9 cellular contexts compared by ENCODE assay signal in genomic region chr3:72336821-72337479, GRCh38.
DNase-seq lines count a peak whose midpoint lies in the region; ATAC-seq, FAIRE-seq and TF ChIP-seq lines count a peak whose summit lies in the region.
"Had no signal": no experiment of that assay in that cellular context is flagged by ENCODE, and none has a peak within 500 bp of the region (broad histone marks: within the 10 kb centered on the region; RNA-seq: fewer than 3 reads in every experiment).

No MANE protein-coding gene starts in this region.

- H3K4me3 ChIP-seq in HFF-Myc (replicated peaks; ENCODE audit: low read depth, low read length), result no peak overlapping the region
- H3K4me3 ChIP-seq in heart right ventricle, result peak overlapping the region in 2 of 10 donors; percentile 18 to 35
- H3K4me3 ChIP-seq in skeletal muscle satellite cell (ENCODE audit: low read length), result no peak overlapping the region

- no peaks in the 10 kb centered on the region for H3K27me3 ChIP-seq in heart right ventricle
- H3K27me3 ChIP-seq in skeletal muscle satellite cell (ENCODE audit: control insufficient read depth, insufficient read depth, low read length), result peaks cover 9% of the 10 kb centered on the region

- TF ChIP-seq CTCF in HFF-Myc (IDR thresholded peaks at IDR 0.05; ENCODE audit: low read depth, low read length, missing control alignments) (no peak), heart right ventricle (IDR thresholded peaks at IDR 0.05) (no peak)

- intact Hi-C loops in heart right ventricle (cut with DNase I), result loop anchor here in 1 of 10 donors (10.0 kb wide), 1 partner anchor 108 kb away; the partner anchor contains the start of gene RYBP

- 17 to 32% methylated on average over 24 of the region's 24 CpGs for WGBS in heart right ventricle, 2 donors

- no peaks in the 10 kb centered on the region for H3K36me3 ChIP-seq in heart right ventricle
- H3K36me3 ChIP-seq in skeletal muscle satellite cell (ENCODE audit: insufficient read depth, low read length), result no peaks in the 10 kb centered on the region

- H3K9ac ChIP-seq in skeletal muscle satellite cell (ENCODE audit: low read depth, low read length), result no peak overlapping the region
- H3K9ac ChIP-seq: KMS-11 had no signal

- H3K4me1 ChIP-seq in heart right ventricle (peaks cover 0 to 33% (median 15%) of the 10 kb centered on the region in 9 donors), skeletal muscle satellite cell (ENCODE audit: control insufficient read depth, insufficient read depth, low read length) (peaks cover 26% of the 10 kb centered on the region)

- DNase-seq in HFF-Myc (ENCODE audit: extremely low read depth, low read depth), result peak; percentile 75
- DNase-seq in heart right ventricle, result peak; percentile 87 to 89
- no peak for DNase-seq in NCI-H1930 (lab: John Stamatoyannopoulos, UW)
- no peak for DNase-seq in RCC 7860 (ENCODE audit: low spot score)

- H3K9me3 ChIP-seq in heart right ventricle, result no peaks in the 10 kb centered on the region
- H3K9me3 ChIP-seq in skeletal muscle satellite cell (replicated peaks; ENCODE audit: low read length), result peaks cover 12% of the 10 kb centered on the region

- peak overlapping the region in 2 of 10 donors; percentile 35 to 49 for H3K27ac ChIP-seq in heart right ventricle
- H3K27ac ChIP-seq: KMS-11 had no signal

- H3K4me2 ChIP-seq in skeletal muscle satellite cell (ENCODE audit: low read length), result peak overlapping the region; percentile 56
- H3K4me2 ChIP-seq: KMS-11 had no signal

- no peak for FAIRE-seq in RCC 7860 (lab: Jason Lieb, UNC)

- ATAC-seq in SK-N-SH treated with all-trans-retinoic acid at 6 μM for 48 hours, result peak; percentile 26
- ATAC-seq in heart right ventricle, result peak; percentile 84 to 98 (median 89)
- ATAC-seq in HG02884 (IDR thresholded peaks at IDR 0.05; ENCODE audit: unreplicated experiment), result no peak
- no peak for ATAC-seq in GM18873 (IDR thresholded peaks at IDR 0.05; ENCODE audit: low FRiP score, unreplicated experiment)

TF ChIP-seq in SK-N-SH treated with all-trans-retinoic acid at 6 μM for 48 hours, 23 proteins besides CTCF, POLR2A, EP300 and RAD21:
- TF ChIP-seq, protein P1, sequence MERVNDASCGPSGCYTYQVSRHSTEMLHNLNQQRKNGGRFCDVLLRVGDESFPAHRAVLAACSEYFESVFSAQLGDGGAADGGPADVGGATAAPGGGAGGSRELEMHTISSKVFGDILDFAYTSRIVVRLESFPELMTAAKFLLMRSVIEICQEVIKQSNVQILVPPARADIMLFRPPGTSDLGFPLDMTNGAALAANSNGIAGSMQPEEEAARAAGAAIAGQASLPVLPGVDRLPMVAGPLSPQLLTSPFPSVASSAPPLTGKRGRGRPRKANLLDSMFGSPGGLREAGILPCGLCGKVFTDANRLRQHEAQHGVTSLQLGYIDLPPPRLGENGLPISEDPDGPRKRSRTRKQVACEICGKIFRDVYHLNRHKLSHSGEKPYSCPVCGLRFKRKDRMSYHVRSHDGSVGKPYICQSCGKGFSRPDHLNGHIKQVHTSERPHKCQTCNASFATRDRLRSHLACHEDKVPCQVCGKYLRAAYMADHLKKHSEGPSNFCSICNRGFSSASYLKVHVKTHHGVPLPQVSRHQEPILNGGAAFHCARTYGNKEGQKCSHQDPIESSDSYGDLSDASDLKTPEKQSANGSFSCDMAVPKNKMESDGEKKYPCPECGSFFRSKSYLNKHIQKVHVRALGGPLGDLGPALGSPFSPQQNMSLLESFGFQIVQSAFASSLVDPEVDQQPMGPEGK (CRISPR knock-in tag; IDR thresholded peaks at IDR 0.05; ENCODE audit: borderline replicate concordance), result 0 out of 2 replicates have a peak, but pooled peaks have one; percentile 42
- no peak for TF ChIP-seq ZNF70 (CRISPR knock-in tag; IDR thresholded peaks at IDR 0.05)

Comparison
In these comparisons a context has a peak if more than half of its experiments do, and no peak if none do; other contexts are left out.
1. DNase-seq: peak in HFF-Myc (single experiment) and heart right ventricle (2 of 2); none in NCI-H1930 (0 of 2) and RCC 7860 (single experiment).
2. ATAC-seq: peak in SK-N-SH treated with all-trans-retinoic acid at 6 μM for 48 hours (single experiment) and heart right ventricle (8 of 8); none in HG02884 (single experiment) and GM18873 (single experiment).